21 cellular contexts compared by ENCODE assay signal in the genomic region with DNA sequence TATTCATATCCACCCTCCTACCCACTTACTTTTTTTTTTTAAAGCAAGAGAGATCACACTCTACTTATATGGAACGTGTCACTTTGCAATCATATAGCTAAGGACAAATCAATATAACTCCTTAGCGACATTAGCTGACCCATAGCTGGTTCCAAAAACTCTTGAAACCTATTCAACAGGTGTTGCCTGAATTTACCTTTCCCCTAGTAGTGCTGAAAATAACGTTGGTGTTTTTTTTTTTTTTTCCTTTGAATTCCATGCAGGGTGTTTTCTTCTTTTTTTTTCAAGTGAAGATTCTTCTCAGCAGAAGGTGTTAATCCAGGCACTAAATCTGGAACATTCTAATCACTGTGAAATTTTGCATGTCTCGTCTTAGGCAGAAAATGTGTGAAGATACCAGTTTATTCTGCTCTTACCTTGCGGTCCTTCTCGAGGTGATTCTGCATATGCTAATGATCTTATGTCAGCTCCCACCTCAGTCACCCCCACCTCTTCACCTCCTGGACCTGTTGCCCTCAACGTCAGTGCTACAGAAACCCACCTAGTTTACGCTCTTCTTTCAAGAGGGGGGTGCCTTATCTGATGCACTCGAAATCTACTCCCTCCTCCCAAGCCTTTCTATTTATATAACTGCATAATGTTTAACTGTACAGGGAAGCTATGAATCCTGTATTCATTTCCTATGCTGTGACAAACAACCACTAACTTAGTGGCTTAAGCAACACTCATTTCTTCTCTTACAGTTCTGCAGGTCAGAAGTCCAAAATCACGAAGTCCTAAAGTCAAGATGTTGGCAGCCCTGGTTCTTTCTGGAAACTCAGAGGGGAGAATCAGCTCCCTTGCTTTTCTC. TPM values are rescaled to one million over a fixed set of nuclear protein-coding genes. Genes with fewer than 3 reads are reported as not detected.
DNase-seq lines count a peak whose midpoint lies in the region; ATAC-seq and TF ChIP-seq lines count a peak whose summit lies in the region.
"Had no signal": no experiment of that assay in that cellular context is flagged by ENCODE, and none has a peak within 500 bp of the region (broad histone marks: within the 10 kb centered on the region; RNA-seq: fewer than 3 reads in every experiment).

No MANE protein-coding gene starts in this region.

- H3K9me3 ChIP-seq in cardiac muscle cell (ENCODE audit: low read depth): no peaks in the 10 kb centered on the region
- no peaks in the 10 kb centered on the region for H3K9me3 ChIP-seq in mucosa of rectum (ENCODE audit: control insufficient read depth in 2 of 2, low read length in 2 of 2)
- no peaks in the 10 kb centered on the region for H3K9me3 ChIP-seq in lower lobe of right lung
- H3K9me3 ChIP-seq: HAP-1, left lung, right atrium auricular region had no signal

- TF ChIP-seq CTCF in cardiac muscle cell (IDR thresholded peaks at IDR 0.05; ENCODE audit: low read depth, low read length) (no peak), activated B cell treated with CpG ODN at 0.5 μM for 24 hours (IDR thresholded peaks at IDR 0.05) (no peak), lower lobe of right lung (IDR thresholded peaks at IDR 0.05) (no peak)

- no peaks in the 10 kb centered on the region for H3K36me3 Mint-ChIP-seq in activated B cell treated with CpG ODN at 0.5 μM for 24 hours (ENCODE audit: low read depth)
- H3K36me3 Mint-ChIP-seq: activated naive CD8-positive, alpha-beta T cell had no signal

- H3K27ac ChIP-seq in cardiac muscle cell (peak overlapping the region; percentile 84), mucosa of rectum (ENCODE audit: low read depth in 2 of 2, low read length in 2 of 2) (peak overlapping the region; percentile 64 to 78), lower lobe of right lung (no peak overlapping the region)
- H3K27ac ChIP-seq: coronary artery had no signal

- H3K27ac Mint-ChIP-seq in activated B cell treated with CpG ODN at 0.5 μM for 24 hours: peak overlapping the region; percentile 70
- H3K27ac Mint-ChIP-seq: activated naive CD8-positive, alpha-beta T cell had no signal

- CTCF ChIA-PET in activated B cell treated with CpG ODN at 0.5 μM for 24 hours (lab: Charles Lee): no interaction called here

- peaks cover 53% of the 10 kb centered on the region for H3K4me1 Mint-ChIP-seq in activated B cell treated with CpG ODN at 0.5 μM for 24 hours

- no peaks in the 10 kb centered on the region for H3K27me3 ChIP-seq in cardiac muscle cell
- no peaks in the 10 kb centered on the region for H3K27me3 ChIP-seq in mucosa of rectum (ENCODE audit: control insufficient read depth in 2 of 2, insufficient read depth in 2 of 2, low read length in 2 of 2)
- H3K27me3 ChIP-seq in lower lobe of right lung (ENCODE audit: low read depth): no peaks in the 10 kb centered on the region
- H3K27me3 ChIP-seq: left lung, right atrium auricular region had no signal

- POLR2A ChIA-PET in activated B cell treated with CpG ODN at 0.5 μM for 24 hours (lab: Charles Lee): interaction anchor here (0.7 to 1.5 kb wide), 4 partner anchors 16 to 58 kb away, joined by 3 to 10 read pairs (median 6); no protein-coding TSS in a partner anchor

- H3K4me3 ChIP-seq in cardiac muscle cell (no peak overlapping the region), mucosa of rectum (ENCODE audit: low read length in 2 of 2) (peak overlapping the region in 1 of 2 donors; percentile 39), lower lobe of right lung (no peak overlapping the region)
- H3K4me3 ChIP-seq: coronary artery, HAP-1, left lung, right atrium auricular region had no signal

- H3K4me1 ChIP-seq in cardiac muscle cell (ENCODE audit: low read depth) (peaks cover 12% of the 10 kb centered on the region), mucosa of rectum (ENCODE audit: control insufficient read depth in 2 of 2, insufficient read depth in 2 of 2, low read length in 2 of 2) (peaks cover 9 to 22% of the 10 kb centered on the region in 2 donors), lower lobe of right lung (peaks cover 12% of the 10 kb centered on the region)

- no peak overlapping the region for H3K4me3 Mint-ChIP-seq in activated B cell treated with CpG ODN at 0.5 μM for 24 hours
- H3K4me3 Mint-ChIP-seq: activated naive CD8-positive, alpha-beta T cell had no signal

- ATAC-seq in left cardiac atrium (no peak), activated B cell treated with CpG ODN at 0.5 μM for 24 hours (ENCODE audit: low read depth) (no peak), lower lobe of right lung (no peak)
- ATAC-seq: left lung, SK-N-SH treated with all-trans-retinoic acid at 6 μM for 48 hours had no signal

- H3K27me3 Mint-ChIP-seq in activated B cell treated with CpG ODN at 0.5 μM for 24 hours: no peaks in the 10 kb centered on the region
- H3K27me3 Mint-ChIP-seq: activated naive CD8-positive, alpha-beta T cell had no signal

- H3K9ac ChIP-seq in mucosa of rectum (ENCODE audit: low read depth in 1 of 2, low read length in 2 of 2): peak overlapping the region in 1 of 2 donors; percentile 39

- DNase-seq in cardiac muscle cell (ENCODE audit: low read depth in 1 of 2, low spot score in 1 of 2) (no peak), left cardiac atrium (no peak), activated B cell treated with CpG ODN at 0.5 μM for 24 hours (no peak), lower lobe of right lung (no peak), SHP77 treated with DMSO at 0.1 percent for 48 hours (lab: John Stamatoyannopoulos, UW) (no peak), NCI-H146 (lab: John Stamatoyannopoulos, UW) (no peak)
- no peak for DNase-seq in effector CD8-positive, alpha-beta T cell (lab: John Stamatoyannopoulos, UW)
- DNase-seq: activated CD4-positive, CD25-positive, alpha-beta regulatory T cell treated with anti-CD3 and anti-CD28 coated beads, Interleukin-2, amount 50 U/mL, for 72 hours; glutamatergic neuron; left lung; NCI-H1417 treated with DMSO at 0.1 percent for 48 hours; NCI-H510A treated with DMSO at 0.1 percent for 48 hours; RPMI8226; stimulated activated CD8-positive, alpha-beta memory T cell treated with anti-CD3 and anti-CD28 coated beads, Interleukin-4, amount 100 ng/mL, for 48 hours; T1000 had no signal

- intact Hi-C loops in left cardiac atrium (cut with DNase I) (loop anchor here in 1 of 2 donors (5.0 kb wide), 1 partner anchor 39 kb away; no protein-coding TSS in a partner anchor), activated B cell treated with CpG ODN at 0.5 μM for 24 hours (cut with micrococcal nuclease) (loop anchor here (2.0 kb wide), 1 partner anchor 16 kb away; no protein-coding TSS in a partner anchor), lower lobe of right lung (cut with DNase I) (no loop called here)

- no peaks in the 10 kb centered on the region for H3K9me3 Mint-ChIP-seq in activated B cell treated with CpG ODN at 0.5 μM for 24 hours

- no peaks in the 10 kb centered on the region for H3K36me3 ChIP-seq in cardiac muscle cell
- no peaks in the 10 kb centered on the region for H3K36me3 ChIP-seq in mucosa of rectum (ENCODE audit: control insufficient read depth in 2 of 2, insufficient read depth in 2 of 2, low read length in 2 of 2)
- H3K36me3 ChIP-seq in lower lobe of right lung: no peaks in the 10 kb centered on the region
- H3K36me3 ChIP-seq: HAP-1, left lung, right atrium auricular region had no signal

RNA-seq across cellular contexts. Expression of gene VPS37B, which starts 7.2 kb away (rescaled TPM):
- 47.3 and 52.1 TPM in 2 replicates for total RNA-seq in cardiac muscle cell
- polyA plus RNA-seq in cardiac muscle cell: 31.7 and 47.4 TPM in 2 replicates
- total RNA-seq in left cardiac atrium: 10 to 100 TPM; 20.5 to 22.7 TPM
- 51.4 and 54.1 TPM in 2 replicates for total RNA-seq in activated B cell treated with CpG ODN at 0.5 μM for 24 hours
- total RNA-seq in lower lobe of right lung: 34.5 TPM
